8 cellular contexts compared by ENCODE assay signal in the genomic region with DNA sequence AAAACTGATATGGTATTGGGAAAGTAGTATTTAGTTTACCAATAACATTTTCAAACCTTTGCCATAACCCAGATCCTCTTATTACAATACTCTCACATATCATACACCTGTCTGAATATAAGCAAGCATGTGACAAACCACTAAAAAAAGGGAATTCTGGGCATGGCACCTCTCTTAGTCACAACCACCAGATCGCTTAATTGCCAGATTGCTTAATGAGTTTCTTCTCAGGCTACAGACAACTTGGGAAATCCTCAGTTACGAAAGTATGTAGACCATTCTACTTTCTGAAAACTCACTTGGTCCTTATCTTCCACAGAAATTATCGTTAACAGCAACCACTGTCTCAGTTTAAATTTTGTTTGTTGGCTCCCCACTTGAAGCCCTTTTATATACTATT. TPM values are rescaled to one million over a fixed set of nuclear protein-coding genes. Genes with fewer than 3 reads are reported as not detected.
A peak's percentile ranks its signal among the peaks of the same experiment; 100 is the strongest.
DNase-seq lines count a peak whose midpoint lies in the region; ATAC-seq and TF ChIP-seq lines count a peak whose summit lies in the region.

No MANE protein-coding gene starts in this region.

- H3K4me1 ChIP-seq in BE2C, result 0 out of 2 replicates have a peak, but pooled peaks cover 2% of the 10 kb centered on the region
- H3K4me1 ChIP-seq in KMS-11 (ENCODE audit: low read depth, poor library complexity, severe bottlenecking), result peaks cover 15% of the 10 kb centered on the region
- no peaks in the 10 kb centered on the region for H3K4me1 ChIP-seq in mucosa of stomach (ENCODE audit: control insufficient read depth, insufficient read depth, low read length)

- no peak for ATAC-seq in GM21529 (IDR thresholded peaks at IDR 0.05; ENCODE audit: unreplicated experiment)

- no peak overlapping the region for H2AFZ ChIP-seq in KMS-11 (ENCODE audit: low read depth)

- POLR2A ChIA-PET in GM10248 (lab: Yijun Ruan, JAX), result interaction anchor here (0.6 kb wide), 1 partner anchor 385 kb away, joined by 9 read pairs; no protein-coding TSS in a partner anchor

- TF ChIP-seq CTCF in BE2C (IDR thresholded peaks at IDR 0.05; ENCODE audit: low read depth, low read length), result no peak
- no peak for TF ChIP-seq CTCF in KMS-11 (conservative IDR thresholded peaks at IDR 0.05; ENCODE audit: low read depth, low read length)
- no peak for TF ChIP-seq CTCF in astrocyte of the spinal cord (IDR thresholded peaks at IDR 0.05; ENCODE audit: low read depth, low read length)
- TF ChIP-seq CTCF in GM10248 (IDR thresholded peaks at IDR 0.05; ENCODE audit: control extremely low read depth, extremely low read depth, low read depth, missing control alignments), result no peak

- in situ Hi-C loops in astrocyte of the spinal cord (cut with HindIII; ENCODE audit: low sequenced_read_pairs), result no loop called here

- H3K27ac ChIP-seq in KMS-11, result no peak overlapping the region

- no peak overlapping the region; the same call in 1 of the 2 replicates for H3K9ac ChIP-seq in KMS-11
- peak overlapping the region; percentile 88 for H3K9ac ChIP-seq in mucosa of stomach (ENCODE audit: low read length)

- peak overlapping the region; percentile 57 for H3K4me2 ChIP-seq in KMS-11

- H3K9me3 ChIP-seq in BE2C (no peaks in the 10 kb centered on the region), mucosa of stomach (ENCODE audit: control insufficient read depth, low read length) (no peaks in the 10 kb centered on the region)

- DNase-seq in BE2C, result no peak
- no peak for DNase-seq in astrocyte of the spinal cord (ENCODE audit: low read depth, low spot score)
- DNase-seq in NCI-H1417 (lab: John Stamatoyannopoulos, UW), result no peak
- DNase-seq in NCI-H2196 (lab: John Stamatoyannopoulos, UW; ENCODE audit: unreplicated experiment), result no peak
- DNase-seq in GM10248 (ENCODE audit: extremely low spot score), result no peak

- H4K20me1 ChIP-seq in KMS-11 (ENCODE audit: insufficient read depth), result no peaks in the 10 kb centered on the region; the same call in 1 of the 2 replicates

- H3K4me3 ChIP-seq in BE2C (ENCODE audit: low read depth, low read length) (peak overlapping the region; percentile 92), KMS-11 (IDR thresholded peaks at IDR 0.05; ENCODE audit: insufficient read depth, low read depth, low read length) (no peak overlapping the region), astrocyte of the spinal cord (ENCODE audit: low read depth, low read length) (peak overlapping the region; percentile 78), mucosa of stomach (ENCODE audit: low read length) (no peak overlapping the region)

- CTCF ChIA-PET in GM10248 (lab: Yijun Ruan, JAX), result no interaction called here

- H3K36me3 ChIP-seq in BE2C (peaks cover 11% of the 10 kb centered on the region), KMS-11 (ENCODE audit: insufficient read depth) (peaks cover 16% of the 10 kb centered on the region; the same call in 1 of the 2 replicates), mucosa of stomach (ENCODE audit: control insufficient read depth, insufficient read depth, low read length) (no peaks in the 10 kb centered on the region)

- peaks cover 66% of the 10 kb centered on the region for H3K79me2 ChIP-seq in KMS-11 (ENCODE audit: insufficient read depth, low read depth)

- H3K27me3 ChIP-seq in BE2C, result no peaks in the 10 kb centered on the region
- H3K27me3 ChIP-seq in KMS-11 (ENCODE audit: insufficient read depth, low read depth), result no peaks in the 10 kb centered on the region
- no peaks in the 10 kb centered on the region for H3K27me3 ChIP-seq in mucosa of stomach (ENCODE audit: control insufficient read depth, insufficient read depth, low read length)

RNA-seq across cellular contexts. Expression of gene NAF1, which starts 2.1 kb away (rescaled TPM):
- 11.1 TPM for polyA plus RNA-seq in BE2C (2012; ENCODE audit: insufficient read depth, insufficient read length, low read depth)

Comparison
In these comparisons a context has a peak if more than half of its experiments do, and no peak if none do; other contexts are left out.
1. H3K4me3 ChIP-seq: peak in BE2C (single experiment) and astrocyte of the spinal cord (single experiment); none in KMS-11 (single experiment) and mucosa of stomach (single experiment).